26 cellular contexts compared by ENCODE assay signal in the genomic region with DNA sequence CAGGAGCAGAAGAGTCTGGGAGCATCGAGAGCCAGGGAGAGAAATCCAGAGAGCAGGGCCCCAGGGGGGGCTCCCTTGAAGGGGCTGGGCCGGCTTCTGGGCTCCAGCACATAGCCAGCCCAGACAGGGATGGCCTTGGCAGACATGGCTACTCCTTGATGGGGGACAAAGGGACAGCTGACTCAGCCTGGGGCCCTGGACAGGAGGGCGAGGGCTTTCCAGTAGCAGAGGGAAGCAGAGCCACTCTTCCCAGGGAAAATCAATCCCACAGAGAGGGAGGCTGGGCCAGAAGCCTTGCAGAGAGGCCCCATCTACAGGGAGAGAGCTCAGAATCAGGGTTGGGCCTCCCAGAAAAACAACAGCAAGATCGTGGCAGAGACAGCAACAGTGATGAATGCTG. TPM values are rescaled to one million over a fixed set of nuclear protein-coding genes. Genes with fewer than 3 reads are reported as not detected.
DNase-seq lines count a peak whose midpoint lies in the region; ATAC-seq, FAIRE-seq and TF ChIP-seq lines count a peak whose summit lies in the region.
"Had no signal": no experiment of that assay in that cellular context is flagged by ENCODE, and none has a peak within 500 bp of the region (broad histone marks: within the 10 kb centered on the region; RNA-seq: fewer than 3 reads in every experiment).

No MANE protein-coding gene starts in this region.

- no peak overlapping the region for H3K4me3 ChIP-seq in kidney (ENCODE audit: low read length in 2 of 2)
- H3K4me3 ChIP-seq: BLaER1 treated with 17β-estradiol and CSF1 and Interleukin-3, amounts not matched to agents 10 nM and 100 nM; GM12878; MG63 had no signal

- no peak overlapping the region for H2BK15ac ChIP-seq in H9 (ENCODE audit: low read depth, low read length)

- H3K27me3 Mint-ChIP-seq in H9 (ENCODE audit: low read depth), result peaks cover 25% of the 10 kb centered on the region
- peaks cover 0 to 10% (median 4%) of the 10 kb centered on the region in 3 donors for H3K27me3 Mint-ChIP-seq in immature natural killer cell (ENCODE audit: low read depth in 3 of 3)
- H3K27me3 Mint-ChIP-seq in activated T-cell treated with anti-CD3 and anti-CD28 coated beads, Interleukin-2, amount 50 U/mL, for 4 hours (ENCODE audit: low read depth), result peaks cover 11% of the 10 kb centered on the region

- no peak overlapping the region for H4K5ac ChIP-seq in H9 (ENCODE audit: insufficient read length, low read depth, low read length)

- H3K23me2 ChIP-seq in H9 (ENCODE audit: insufficient read length, low read depth, low read length, poor library complexity, severe bottlenecking), result no peaks in the 10 kb centered on the region

- H3K23ac ChIP-seq in H9 (ENCODE audit: insufficient read length, low read depth, low read length), result no peak overlapping the region

- WGBS in H9 (ENCODE audit: extremely low coverage, insufficient read length, low lambda C conversion rate), result no CpG with 5 or more reads among the region's 4 CpGs

- H3K9ac ChIP-seq in H9 (ENCODE audit: extremely low read depth, insufficient read length, low read length), result no peak overlapping the region
- no peak overlapping the region for H3K9ac ChIP-seq in kidney (ENCODE audit: low read length in 2 of 2)
- H3K9ac ChIP-seq: BLaER1 treated with 17β-estradiol and CSF1 and Interleukin-3, amounts not matched to agents 10 nM and 100 nM had no signal

- H3K14ac ChIP-seq in H9 (ENCODE audit: insufficient read depth, low read length), result peak overlapping the region; percentile 20; the same call in 1 of the 2 replicates

- H3K27me3 ChIP-seq in H9 (ENCODE audit: insufficient read depth, low read length), result no peaks in the 10 kb centered on the region
- H3K27me3 ChIP-seq: BLaER1 treated with 17β-estradiol and CSF1 and Interleukin-3, amounts not matched to agents 10 nM and 100 nM; MG63 had no signal

- H3K18ac ChIP-seq in H9 (ENCODE audit: insufficient read length, low read depth, low read length), result no peak overlapping the region

- FAIRE-seq in kidney (lab: Jason Lieb, UNC) (no peak), HTR-8/SVneo (lab: Jason Lieb, UNC) (no peak)
- FAIRE-seq: A204.1, GM12878, RCC 7860 had no signal

- ATAC-seq in omental fat pad (ENCODE audit: low FRiP score), result peak; percentile 34
- no peak for ATAC-seq in activated T-cell treated with anti-CD3 and anti-CD28 coated beads, Interleukin-2, amount 50 U/mL, for 4 hours
- ATAC-seq: GM12878, SK-N-SH treated with all-trans-retinoic acid at 6 μM for 48 hours had no signal

- H3K9me3 ChIP-seq in H9 (ENCODE audit: control insufficient read depth, low read depth, low read length), result no peaks in the 10 kb centered on the region
- no peaks in the 10 kb centered on the region for H3K9me3 ChIP-seq in kidney (ENCODE audit: control insufficient read depth in 1 of 2, low read length in 2 of 2)
- H3K9me3 ChIP-seq: BLaER1 treated with 17β-estradiol and CSF1 and Interleukin-3, amounts not matched to agents 10 nM and 100 nM; MG63 had no signal

- H3K4me2 ChIP-seq in H9 (ENCODE audit: insufficient read depth, insufficient read length, low read length), result no peak overlapping the region
- H3K4me2 ChIP-seq: BLaER1 treated with 17β-estradiol and CSF1 and Interleukin-3, amounts not matched to agents 10 nM and 100 nM had no signal

- H2AK5ac ChIP-seq in H9 (ENCODE audit: insufficient read length, low read length), result no peak overlapping the region

- H2BK5ac ChIP-seq in H9 (ENCODE audit: insufficient read length, low read length), result no peak overlapping the region

- H3K9me3 Mint-ChIP-seq in H9 (no peaks in the 10 kb centered on the region), immature natural killer cell (no peaks in the 10 kb centered on the region)
- no peaks in the 10 kb centered on the region for H3K9me3 Mint-ChIP-seq in activated T-cell treated with anti-CD3 and anti-CD28 coated beads, Interleukin-2, amount 50 U/mL, for 4 hours
- H3K9me3 Mint-ChIP-seq: CD4-positive, alpha-beta T cell had no signal

- no peak overlapping the region for H3K56ac ChIP-seq in H9 (ENCODE audit: insufficient read length, low read depth, low read length)

- no peak overlapping the region for H3K4ac ChIP-seq in H9 (ENCODE audit: low read depth, low read length)

- intact Hi-C loops in kidney (cut with DNase I), result no loop called here

- H4K8ac ChIP-seq in H9 (replicated peaks; ENCODE audit: insufficient read length, low read depth, low read length), result no peak overlapping the region

- H3K36me3 Mint-ChIP-seq in H9 (ENCODE audit: insufficient read depth in 1 of 3, low read depth in 3 of 3) (no peaks in the 10 kb centered on the region), immature natural killer cell (no peaks in the 10 kb centered on the region)
- no peaks in the 10 kb centered on the region for H3K36me3 Mint-ChIP-seq in activated T-cell treated with anti-CD3 and anti-CD28 coated beads, Interleukin-2, amount 50 U/mL, for 4 hours (ENCODE audit: insufficient read depth)

- no peaks in the 10 kb centered on the region for H3K79me2 ChIP-seq in H9 (ENCODE audit: insufficient read depth, low read length)

- no peak for DNase-seq in H9
- DNase-seq in NCI-H2107 (lab: John Stamatoyannopoulos, UW), result peak; percentile 24
- DNase-seq in kidney, result peak; percentile 23
- no peak for DNase-seq in omental fat pad (ENCODE audit: low spot score)
- no peak for DNase-seq in immature natural killer cell
- no peak for DNase-seq in activated T-cell treated with anti-CD3 and anti-CD28 coated beads, Interleukin-2, amount 50 U/mL, for 4 hours
- no peak for DNase-seq in NCI-H1436 (lab: John Stamatoyannopoulos, UW)
- no peak for DNase-seq in HTR-8/SVneo (ENCODE audit: insufficient read length, low spot score)
- DNase-seq: AML-193; CD4-positive, alpha-beta T cell; DMS79; EL; GDM1; KBM-7; MG63; NCI-H1105 treated with DMSO at 0.1 percent for 48 hours; NCI-H2029; NCI-H2171; NCI-H345; NCI-H510A treated with DMSO at 0.1 percent for 48 hours had no signal

- H3K27ac ChIP-seq in H9 (ENCODE audit: insufficient read length, low read depth, low read length) (no peak overlapping the region), kidney (ENCODE audit: low read depth in 2 of 2, low read length in 2 of 2) (no peak overlapping the region)
- H3K27ac ChIP-seq: BLaER1 treated with 17β-estradiol and CSF1 and Interleukin-3, amounts not matched to agents 10 nM and 100 nM had no signal

- no peak overlapping the region for H2AFZ ChIP-seq in H9 (ENCODE audit: low read length)

- H3K4me1 Mint-ChIP-seq in H9 (peaks cover 0 to 2% of the 10 kb centered on the region in 2 experiments; a peak in 1 of 4 replicates), immature natural killer cell (no peaks in the 10 kb centered on the region)
- no peaks in the 10 kb centered on the region for H3K4me1 Mint-ChIP-seq in activated T-cell treated with anti-CD3 and anti-CD28 coated beads, Interleukin-2, amount 50 U/mL, for 4 hours (ENCODE audit: low read depth)

- H3K79me1 ChIP-seq in H9 (ENCODE audit: insufficient read depth, low read depth, low read length, poor library complexity, severe bottlenecking), result no peaks in the 10 kb centered on the region

- no peaks in the 10 kb centered on the region for H4K20me1 ChIP-seq in H9 (ENCODE audit: control insufficient read depth, insufficient read depth, insufficient read length)

- no peak overlapping the region for H2BK12ac ChIP-seq in H9 (ENCODE audit: insufficient read length, low read depth, low read length)

- no peak for TF ChIP-seq CTCF in H9 (conservative IDR thresholded peaks at IDR 0.05)
- no peak for TF ChIP-seq CTCF in kidney (IDR thresholded peaks at IDR 0.05; ENCODE audit: borderline replicate concordance, extremely low read depth, insufficient read depth)
- TF ChIP-seq CTCF in omental fat pad (IDR thresholded peaks at IDR 0.05), result no peak

- no peak overlapping the region for H2BK120ac ChIP-seq in H9 (ENCODE audit: low read depth, low read length, poor library complexity, severe bottlenecking)

- H2BK20ac ChIP-seq in H9 (ENCODE audit: low read depth, low read length, poor library complexity, severe bottlenecking), result no peak overlapping the region

- H3K4me3 Mint-ChIP-seq in H9 (no peak overlapping the region), immature natural killer cell (no peak overlapping the region)
- H3K4me3 Mint-ChIP-seq in activated T-cell treated with anti-CD3 and anti-CD28 coated beads, Interleukin-2, amount 50 U/mL, for 4 hours, result no peak overlapping the region
- H3K4me3 Mint-ChIP-seq: CD4-positive, alpha-beta T cell had no signal

- H3K27ac Mint-ChIP-seq in H9, result no peak overlapping the region
- H3K27ac Mint-ChIP-seq in immature natural killer cell, result no peak overlapping the region
- H3K27ac Mint-ChIP-seq: CD4-positive, alpha-beta T cell had no signal

- no peak overlapping the region for H4K91ac ChIP-seq in H9 (ENCODE audit: insufficient read length, low read depth, low read length)

- H3K36me3 ChIP-seq in kidney (ENCODE audit: control insufficient read depth in 1 of 2, insufficient read depth in 2 of 2, low read length in 2 of 2), result no peaks in the 10 kb centered on the region
- H3K36me3 ChIP-seq: BLaER1 treated with 17β-estradiol and CSF1 and Interleukin-3, amounts not matched to agents 10 nM and 100 nM; MG63 had no signal

- no peaks in the 10 kb centered on the region for H3K4me1 ChIP-seq in H9 (ENCODE audit: insufficient read depth, low read length)
- no peaks in the 10 kb centered on the region for H3K4me1 ChIP-seq in kidney (ENCODE audit: control insufficient read depth in 1 of 2, insufficient read depth in 1 of 2, low read depth in 1 of 2, low read length in 2 of 2)

- H3T11ph ChIP-seq in H9 (ENCODE audit: low read length), result no peak overlapping the region

RNA-seq across cellular contexts. Expression of a gene that starts 15.5 kb away (rescaled TPM):
- total RNA-seq in H9 (2021) (not detected in 2 replicates), kidney (2.8 TPM), omental fat pad (under 1 TPM in 1 of 4 donors, not detected in 3; 0.12 TPM)
- polyA plus RNA-seq in kidney (ENCODE audit: insufficient read depth, low read depth, low replicate concordance) (not detected), immature natural killer cell (not detected)
- not detected for total RNA-seq in activated T-cell treated with anti-CD3 and anti-CD28 coated beads, Interleukin-2, amount 50 U/mL, for 4 hours
- total RNA-seq: CD4-positive, alpha-beta T cell; GM12878 had no signal
- polyA plus RNA-seq: AG04450, GM12878 had no signal

RNA-seq across cellular contexts. Expression of a gene that starts 51.9 kb away (rescaled TPM):
- 86.4 and 93.4 TPM in 2 replicates for total RNA-seq in H9 (2021)
- total RNA-seq in kidney, result 81.9 TPM
- 166 TPM for polyA plus RNA-seq in kidney (ENCODE audit: insufficient read depth, low read depth, low replicate concordance)
- total RNA-seq in omental fat pad, result 10 to 100 TPM; 26.2 to 53.8 (median 45.7) TPM
- polyA plus RNA-seq in immature natural killer cell, result 10 to 100 TPM; 32.6 to 66.7 (median 38.9) TPM
- total RNA-seq in activated T-cell treated with anti-CD3 and anti-CD28 coated beads, Interleukin-2, amount 50 U/mL, for 4 hours, result 10 to 100 TPM in 1 of 3 donors, 1 to 10 TPM in 2; 9.7 to 14.0 (median 9.9) TPM

Comparison
In these comparisons a context has a peak if more than half of its experiments do, and no peak if none do; other contexts are left out.
1. DNase-seq: peak in NCI-H2107 (single experiment) and kidney (single experiment); none in H9 (single experiment), omental fat pad (single experiment), immature natural killer cell (0 of 3), activated T-cell treated with anti-CD3 and anti-CD28 coated beads, Interleukin-2, amount 50 U/mL, for 4 hours (single experiment), NCI-H1436 (single experiment) and HTR-8/SVneo (single experiment).